In the genomic region with DNA sequence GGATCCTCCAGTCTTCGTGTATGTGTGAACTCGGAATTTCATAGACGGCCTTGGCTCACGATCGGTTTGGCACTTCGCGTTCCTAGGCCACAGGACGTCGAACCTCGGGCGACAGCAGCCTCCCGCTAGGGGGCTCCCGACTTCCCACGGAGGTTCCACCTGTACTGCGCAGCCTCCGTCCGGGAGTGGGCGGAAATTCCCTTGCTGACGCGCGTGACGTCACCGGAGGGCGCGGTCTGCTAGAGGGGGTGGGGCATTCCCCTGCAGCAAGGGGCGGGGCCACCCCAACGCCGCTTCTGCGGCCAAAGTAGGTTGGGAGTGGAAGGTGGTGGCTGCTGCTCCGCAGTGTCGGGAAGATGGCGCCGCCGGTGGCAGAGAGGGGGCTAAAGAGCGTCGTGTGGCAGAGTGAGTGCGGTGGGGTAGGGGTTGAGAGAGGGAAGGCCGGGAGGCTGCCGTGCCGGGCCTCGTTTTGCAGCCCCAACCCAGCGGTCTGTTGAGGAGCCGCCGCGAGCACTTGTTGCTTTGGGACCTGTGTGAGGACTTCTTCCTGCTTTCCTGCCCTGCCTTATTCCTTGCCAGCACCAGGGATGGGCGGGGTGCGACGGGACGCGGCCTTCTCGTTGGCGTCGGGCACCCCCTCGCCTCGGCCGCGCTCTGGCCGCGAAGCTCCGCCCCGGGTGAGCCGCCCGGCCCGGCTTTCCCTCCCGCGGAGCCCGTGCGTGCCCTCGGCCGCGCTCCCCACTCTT, we compare ENCODE assay signal across 8 cellular contexts. TPM values are rescaled to one million over a fixed set of nuclear protein-coding genes. Genes with fewer than 3 reads are reported as not detected.
A peak's percentile ranks its signal among the peaks of the same experiment; 100 is the strongest.
DNase-seq lines count a peak whose midpoint lies in the region; ATAC-seq and TF ChIP-seq lines count a peak whose summit lies in the region.

A gene with protein sequence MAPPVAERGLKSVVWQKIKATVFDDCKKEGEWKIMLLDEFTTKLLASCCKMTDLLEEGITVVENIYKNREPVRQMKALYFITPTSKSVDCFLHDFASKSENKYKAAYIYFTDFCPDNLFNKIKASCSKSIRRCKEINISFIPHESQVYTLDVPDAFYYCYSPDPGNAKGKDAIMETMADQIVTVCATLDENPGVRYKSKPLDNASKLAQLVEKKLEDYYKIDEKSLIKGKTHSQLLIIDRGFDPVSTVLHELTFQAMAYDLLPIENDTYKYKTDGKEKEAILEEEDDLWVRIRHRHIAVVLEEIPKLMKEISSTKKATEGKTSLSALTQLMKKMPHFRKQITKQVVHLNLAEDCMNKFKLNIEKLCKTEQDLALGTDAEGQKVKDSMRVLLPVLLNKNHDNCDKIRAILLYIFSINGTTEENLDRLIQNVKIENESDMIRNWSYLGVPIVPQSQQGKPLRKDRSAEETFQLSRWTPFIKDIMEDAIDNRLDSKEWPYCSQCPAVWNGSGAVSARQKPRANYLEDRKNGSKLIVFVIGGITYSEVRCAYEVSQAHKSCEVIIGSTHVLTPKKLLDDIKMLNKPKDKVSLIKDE (plus strand): TSS at position 293 of the 746 bp plus-strand sequence. CDS start 64 bp downstream, at position 357.

- CTCF ChIA-PET in HEK293T (lab: Yijun Ruan, JAX): no interaction called here
- CTCF ChIA-PET in activated naive CD4-positive, alpha-beta T cell treated with anti-CD3 and anti-CD28 coated beads, Interleukin-2, amount 10 ng/mL, durations not matched to agents 7 days and 5 days (lab: Charles Lee): interaction anchor here (1.3 kb wide), 1 partner anchor 23 kb away, joined by 3 read pairs; no protein-coding TSS in a partner anchor

- H3K4me3 ChIP-seq in gastroesophageal sphincter: peak within 1 kb of the TSS; percentile 62 to 94

- no peaks in the 10 kb centered on the region for H3K9me3 Mint-ChIP-seq in activated naive CD4-positive, alpha-beta T cell treated with anti-CD3 and anti-CD28 coated beads, Interleukin-2, amount 10 ng/mL, durations not matched to agents 7 days and 5 days

- peaks cover 12% of the 10 kb centered on the region for H3K27me3 Mint-ChIP-seq in activated naive CD4-positive, alpha-beta T cell treated with anti-CD3 and anti-CD28 coated beads, Interleukin-2, amount 10 ng/mL, durations not matched to agents 7 days and 5 days

- no peaks in the 10 kb centered on the region for H3K27me3 ChIP-seq in gastroesophageal sphincter

- no peak for TF ChIP-seq EP300 in gastroesophageal sphincter (IDR thresholded peaks at IDR 0.05)

- H3K36me3 Mint-ChIP-seq in activated naive CD4-positive, alpha-beta T cell treated with anti-CD3 and anti-CD28 coated beads, Interleukin-2, amount 10 ng/mL, durations not matched to agents 7 days and 5 days: peaks cover 14% of the 10 kb centered on the region

- peak; percentile 93 for ATAC-seq in gastroesophageal sphincter

- POLR2A ChIA-PET in HEK293T (lab: Yijun Ruan, JAX): interaction anchor here (0.7 to 1.3 kb wide), 3 partner anchors 10 to 70 kb away, joined by 3 read pairs; no protein-coding TSS in a partner anchor

- H3K27ac ChIP-seq in gastroesophageal sphincter: peak within 1 kb of the TSS; percentile 86 to 99 (median 96)
- peak within 1 kb of the TSS; percentile 97 for H3K27ac ChIP-seq in temporal lobe (ENCODE audit: low read depth, low read length)

- DNase-seq in GM04504 (ENCODE audit: low read depth) (peak; percentile 94), HEK293T (ENCODE audit: extremely low spot score) (peak; percentile 99), MV-4-11 (lab: John Stamatoyannopoulos, UW) (peak; percentile 94), SK-N-DZ (ENCODE audit: low spot score) (peak; percentile 95), nucleus accumbens (lab: John Stamatoyannopoulos, UW) (peak; percentile 81 to 99 (median 97))
- peak; percentile 100 for DNase-seq in activated naive CD4-positive, alpha-beta T cell treated with anti-CD3 and anti-CD28 coated beads, Interleukin-2, amount 10 ng/mL, durations not matched to agents 7 days and 5 days

- peak within 1 kb of the TSS; percentile 94 for H3K4me3 Mint-ChIP-seq in activated naive CD4-positive, alpha-beta T cell treated with anti-CD3 and anti-CD28 coated beads, Interleukin-2, amount 10 ng/mL, durations not matched to agents 7 days and 5 days

- H3K27ac Mint-ChIP-seq in activated naive CD4-positive, alpha-beta T cell treated with anti-CD3 and anti-CD28 coated beads, Interleukin-2, amount 10 ng/mL, durations not matched to agents 7 days and 5 days: peak within 1 kb of the TSS; percentile 94

- TF ChIP-seq POLR2A in gastroesophageal sphincter (IDR thresholded peaks at IDR 0.05): peak; percentile 96 to 97

- peak; percentile 81 to 93 (median 90) for TF ChIP-seq CTCF in gastroesophageal sphincter (IDR thresholded peaks at IDR 0.05)

- 0% methylated on average over 7 to 32 of the region's 71 CpGs for WGBS in gastroesophageal sphincter (ENCODE audit: low coverage in 1 of 2), 2 donors

- peaks cover 0 to 42% (median 10%) of the 10 kb centered on the region in 3 donors for H3K4me1 ChIP-seq in gastroesophageal sphincter

- peaks cover 29% of the 10 kb centered on the region for H3K4me1 Mint-ChIP-seq in activated naive CD4-positive, alpha-beta T cell treated with anti-CD3 and anti-CD28 coated beads, Interleukin-2, amount 10 ng/mL, durations not matched to agents 7 days and 5 days

- no peaks in the 10 kb centered on the region for H3K9me3 ChIP-seq in gastroesophageal sphincter

- no peaks in the 10 kb centered on the region for H3K36me3 ChIP-seq in gastroesophageal sphincter

TF ChIP-seq in HEK293T, 16 proteins besides CTCF, POLR2A, EP300 and RAD21:
- TF ChIP-seq LEF1 (IDR thresholded peaks at IDR 0.05; ENCODE audit: borderline replicate concordance) (no peak), ELF4 (IDR thresholded peaks at IDR 0.05) (peak; percentile 69; the same call in 1 of the 2 replicates), BHLHE40 (IDR thresholded peaks at IDR 0.05; ENCODE audit: borderline replicate concordance) (no peak), FOXA1 (IDR thresholded peaks at IDR 0.05) (no peak), FOXK2 (IDR thresholded peaks at IDR 0.05) (no peak), ZNF384 (IDR thresholded peaks at IDR 0.05) (no peak), L3MBTL2 (conservative IDR thresholded peaks at IDR 0.05) (peak; percentile 93), TARDBP (IDR thresholded peaks at IDR 0.05) (peak; percentile 32; the same call in 1 of the 2 replicates)
TF ChIP-seq in HEK293T: peak in this region for 3.

RNA-seq across cellular contexts. Expression of the gene that starts here (rescaled TPM):
- polyA plus RNA-seq in SK-N-DZ (2014; cell fraction: cytosol; rRNA removed): 16.2 and 17.0 TPM in 2 replicates
- 20.8 and 36.6 TPM in 2 replicates for polyA plus RNA-seq in SK-N-DZ (2014; cell fraction: nucleus; rRNA removed)
- total RNA-seq in gastroesophageal sphincter (100 to 1,000 TPM in 1 of 4 donors, 10 to 100 TPM in 3; 55.8 to 154 (median 79.9) TPM), temporal lobe (31.7 TPM)

Comparison
In these comparisons a context has a peak if more than half of its experiments do, and no peak if none do; other contexts are left out.
1. Peak in every context shown above with its lines: DNase-seq, ATAC-seq, H3K4me3 ChIP-seq and H3K27ac ChIP-seq.